1 cellular context compared by ENCODE assay signal in the genomic region with DNA sequence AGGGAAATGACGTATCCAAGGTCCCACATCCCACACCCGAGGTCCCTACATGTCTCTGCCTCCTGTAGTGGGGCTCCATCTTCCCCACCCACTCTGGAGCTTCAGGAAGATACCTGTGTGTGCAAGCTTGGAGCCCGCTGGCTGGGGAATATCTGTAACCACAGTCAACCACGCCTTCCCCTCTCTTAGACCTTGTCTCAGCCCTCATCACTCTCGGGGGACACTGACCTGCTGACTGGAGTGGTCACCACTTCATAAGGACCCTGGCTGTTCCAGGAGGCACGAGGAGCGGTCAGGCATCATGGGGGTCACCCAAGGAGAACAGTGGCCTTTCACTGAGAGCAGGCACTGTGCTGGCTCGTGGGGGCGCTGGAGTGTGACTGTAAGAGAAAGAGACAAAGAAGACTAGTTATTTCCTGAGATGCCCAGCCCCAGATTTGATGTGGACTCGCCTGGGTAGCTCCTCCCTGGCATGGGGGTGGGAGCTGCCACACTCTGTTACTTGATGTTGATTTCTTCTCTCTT.
TF ChIP-seq lines count a peak whose summit lies in the region.

No MANE protein-coding gene starts in this region.

TF ChIP-seq in GM12878, 131 proteins besides CTCF, POLR2A, EP300 and RAD21:
- no peak for TF ChIP-seq EGR1 (IDR thresholded peaks at IDR 0.05; ENCODE audit: borderline replicate concordance in 1 of 2, low read depth in 2 of 2, low read length in 2 of 2)
- no peak for TF ChIP-seq WRNIP1 (IDR thresholded peaks at IDR 0.05; ENCODE audit: borderline replicate concordance, low read depth, low read length)
- TF ChIP-seq SMARCA5 (IDR thresholded peaks at IDR 0.05): no peak
- TF ChIP-seq FOS (IDR thresholded peaks at IDR 0.05; ENCODE audit: borderline replicate concordance, extremely low read depth, insufficient read length): no peak
- TF ChIP-seq ZNF207 (IDR thresholded peaks at IDR 0.05; ENCODE audit: borderline replicate concordance): no peak
- TF ChIP-seq GABPA (IDR thresholded peaks at IDR 0.05; ENCODE audit: low read depth): no peak
- TF ChIP-seq, protein P1, sequence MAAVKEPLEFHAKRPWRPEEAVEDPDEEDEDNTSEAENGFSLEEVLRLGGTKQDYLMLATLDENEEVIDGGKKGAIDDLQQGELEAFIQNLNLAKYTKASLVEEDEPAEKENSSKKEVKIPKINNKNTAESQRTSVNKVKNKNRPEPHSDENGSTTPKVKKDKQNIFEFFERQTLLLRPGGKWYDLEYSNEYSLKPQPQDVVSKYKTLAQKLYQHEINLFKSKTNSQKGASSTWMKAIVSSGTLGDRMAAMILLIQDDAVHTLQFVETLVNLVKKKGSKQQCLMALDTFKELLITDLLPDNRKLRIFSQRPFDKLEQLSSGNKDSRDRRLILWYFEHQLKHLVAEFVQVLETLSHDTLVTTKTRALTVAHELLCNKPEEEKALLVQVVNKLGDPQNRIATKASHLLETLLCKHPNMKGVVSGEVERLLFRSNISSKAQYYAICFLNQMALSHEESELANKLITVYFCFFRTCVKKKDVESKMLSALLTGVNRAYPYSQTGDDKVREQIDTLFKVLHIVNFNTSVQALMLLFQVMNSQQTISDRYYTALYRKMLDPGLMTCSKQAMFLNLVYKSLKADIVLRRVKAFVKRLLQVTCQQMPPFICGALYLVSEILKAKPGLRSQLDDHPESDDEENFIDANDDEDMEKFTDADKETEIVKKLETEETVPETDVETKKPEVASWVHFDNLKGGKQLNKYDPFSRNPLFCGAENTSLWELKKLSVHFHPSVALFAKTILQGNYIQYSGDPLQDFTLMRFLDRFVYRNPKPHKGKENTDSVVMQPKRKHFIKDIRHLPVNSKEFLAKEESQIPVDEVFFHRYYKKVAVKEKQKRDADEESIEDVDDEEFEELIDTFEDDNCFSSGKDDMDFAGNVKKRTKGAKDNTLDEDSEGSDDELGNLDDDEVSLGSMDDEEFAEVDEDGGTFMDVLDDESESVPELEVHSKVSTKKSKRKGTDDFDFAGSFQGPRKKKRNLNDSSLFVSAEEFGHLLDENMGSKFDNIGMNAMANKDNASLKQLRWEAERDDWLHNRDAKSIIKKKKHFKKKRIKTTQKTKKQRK (IDR thresholded peaks at IDR 0.05; ENCODE audit: low read depth, low read length): no peak
- TF ChIP-seq ZSCAN29 (IDR thresholded peaks at IDR 0.05): no peak
- TF ChIP-seq CEBPB (IDR thresholded peaks at IDR 0.05; ENCODE audit: borderline replicate concordance in 1 of 2, low read depth in 2 of 2, low read length in 2 of 2): no peak
- no peak for TF ChIP-seq POLR2AphosphoS5 (IDR thresholded peaks at IDR 0.05; ENCODE audit: low read length)
